Comparison of ENCODE assay signal across 8 cellular contexts in the genomic region with DNA sequence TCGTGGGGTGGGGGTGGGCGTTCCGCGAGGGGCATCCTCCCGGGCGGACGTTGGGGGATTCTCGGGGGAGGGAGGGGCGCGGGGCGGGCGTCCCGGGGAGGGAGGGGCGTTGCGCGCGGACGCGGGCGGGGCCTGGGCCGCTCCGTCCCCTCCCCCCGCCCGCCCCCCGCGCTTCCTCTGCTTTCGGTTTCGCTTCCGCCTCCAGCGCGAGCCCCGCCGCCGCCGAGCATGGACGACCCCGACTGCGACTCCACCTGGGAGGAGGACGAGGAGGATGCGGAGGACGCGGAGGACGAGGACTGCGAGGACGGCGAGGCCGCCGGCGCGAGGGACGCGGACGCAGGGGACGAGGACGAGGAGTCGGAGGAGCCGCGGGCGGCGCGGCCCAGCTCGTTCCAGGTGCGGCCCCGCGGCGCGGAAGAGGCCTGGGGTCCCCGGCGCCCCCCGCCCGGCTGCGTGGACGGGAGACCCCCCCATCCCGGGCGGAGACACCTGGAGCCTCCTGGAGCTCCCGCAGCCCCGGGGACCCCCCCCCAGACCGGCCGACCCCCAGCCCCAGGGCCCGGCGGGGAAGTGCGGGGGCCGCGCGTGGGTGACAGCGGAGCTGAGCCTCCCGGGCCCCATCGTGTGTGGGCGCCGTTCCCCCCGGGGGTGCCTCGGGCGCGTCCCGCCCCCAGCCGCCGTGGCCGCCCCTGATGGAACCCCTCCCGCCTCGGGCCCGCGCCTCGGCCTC. TPM values are rescaled to one million over a fixed set of nuclear protein-coding genes. Genes with fewer than 3 reads are reported as not detected.
DNase-seq lines count a peak whose midpoint lies in the region; ATAC-seq and TF ChIP-seq lines count a peak whose summit lies in the region.

A gene with protein sequence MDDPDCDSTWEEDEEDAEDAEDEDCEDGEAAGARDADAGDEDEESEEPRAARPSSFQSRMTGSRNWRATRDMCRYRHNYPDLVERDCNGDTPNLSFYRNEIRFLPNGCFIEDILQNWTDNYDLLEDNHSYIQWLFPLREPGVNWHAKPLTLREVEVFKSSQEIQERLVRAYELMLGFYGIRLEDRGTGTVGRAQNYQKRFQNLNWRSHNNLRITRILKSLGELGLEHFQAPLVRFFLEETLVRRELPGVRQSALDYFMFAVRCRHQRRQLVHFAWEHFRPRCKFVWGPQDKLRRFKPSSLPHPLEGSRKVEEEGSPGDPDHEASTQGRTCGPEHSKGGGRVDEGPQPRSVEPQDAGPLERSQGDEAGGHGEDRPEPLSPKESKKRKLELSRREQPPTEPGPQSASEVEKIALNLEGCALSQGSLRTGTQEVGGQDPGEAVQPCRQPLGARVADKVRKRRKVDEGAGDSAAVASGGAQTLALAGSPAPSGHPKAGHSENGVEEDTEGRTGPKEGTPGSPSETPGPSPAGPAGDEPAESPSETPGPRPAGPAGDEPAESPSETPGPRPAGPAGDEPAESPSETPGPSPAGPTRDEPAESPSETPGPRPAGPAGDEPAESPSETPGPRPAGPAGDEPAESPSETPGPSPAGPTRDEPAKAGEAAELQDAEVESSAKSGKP (plus strand): TSS at position 204 of the 733 bp plus-strand sequence. CDS start 25 bp downstream, at position 229.

- H3K27ac ChIP-seq in right lobe of liver, result peak within 1 kb of the TSS; percentile 91 to 97 (median 93)

- WGBS in right lobe of liver (ENCODE audit: insufficient coverage, low coverage, low lambda C conversion rate, missing lambda C conversion rate), result no CpG with 5 or more reads among the region's 103 CpGs

- H3K9me3 Mint-ChIP-seq in activated CD4-positive, alpha-beta T cell treated with anti-CD3 and anti-CD28 coated beads, Interleukin-2, amount 10 ng/mL, durations not matched to agents 7 days and 5 days, result no peaks in the 10 kb centered on the region

- TF ChIP-seq CTCF in AG09309 (IDR thresholded peaks at IDR 0.05; ENCODE audit: control insufficient read depth, insufficient read depth, low read depth, low read length, missing control alignments) (no peak), NB4 (IDR thresholded peaks at IDR 0.05; ENCODE audit: low read depth, low read length) (no peak), right lobe of liver (IDR thresholded peaks at IDR 0.05) (no peak)

- H3K4me3 ChIP-seq in AG09309 (ENCODE audit: control insufficient read depth, low read depth, low read length), result peak within 1 kb of the TSS; percentile 91
- H3K4me3 ChIP-seq in NB4 (ENCODE audit: low read depth, low read length), result peak within 1 kb of the TSS; percentile 71
- peak within 1 kb of the TSS; percentile 83 to 99 (median 98) for H3K4me3 ChIP-seq in right lobe of liver

- DNase-seq in AG09309 (ENCODE audit: low read depth) (no peak), NB4 (ENCODE audit: low read depth) (peak; percentile 83), dermis blood vessel endothelial cell (peak; percentile 65), right lobe of liver (peak; percentile 76 to 82 (median 79)), NCI-H524 treated with DMSO at 0.1 percent for 48 hours (lab: John Stamatoyannopoulos, UW) (no peak)
- DNase-seq in activated CD4-positive, alpha-beta T cell treated with anti-CD3 and anti-CD28 coated beads, Interleukin-2, amount 10 ng/mL, durations not matched to agents 7 days and 5 days, result peak; percentile 80
- DNase-seq in stimulated activated CD4-positive, alpha-beta T cell treated with anti-CD3 and anti-CD28 coated beads, TNF-alpha, amount 100 ng/mL, for 1 hour (ENCODE audit: low read depth in 3 of 3, low spot score in 1 of 3), result peak in 2 of 3 donors; percentile 50 to 58

- peaks cover 4 to 37% (median 16%) of the 10 kb centered on the region in 4 donors for H3K36me3 ChIP-seq in right lobe of liver

- peak within 1 kb of the TSS; percentile 89 for H3K4me3 Mint-ChIP-seq in activated CD4-positive, alpha-beta T cell treated with anti-CD3 and anti-CD28 coated beads, Interleukin-2, amount 10 ng/mL, durations not matched to agents 7 days and 5 days

- peaks cover 33% of the 10 kb centered on the region for H3K4me1 Mint-ChIP-seq in activated CD4-positive, alpha-beta T cell treated with anti-CD3 and anti-CD28 coated beads, Interleukin-2, amount 10 ng/mL, durations not matched to agents 7 days and 5 days

- POLR2A ChIA-PET in activated CD4-positive, alpha-beta T cell treated with anti-CD3 and anti-CD28 coated beads, Interleukin-2, amount 10 ng/mL, durations not matched to agents 7 days and 5 days (lab: Charles Lee), result no interaction called here

- peak within 1 kb of the TSS; percentile 95 for H3K27ac Mint-ChIP-seq in activated CD4-positive, alpha-beta T cell treated with anti-CD3 and anti-CD28 coated beads, Interleukin-2, amount 10 ng/mL, durations not matched to agents 7 days and 5 days

- H3K36me3 Mint-ChIP-seq in activated CD4-positive, alpha-beta T cell treated with anti-CD3 and anti-CD28 coated beads, Interleukin-2, amount 10 ng/mL, durations not matched to agents 7 days and 5 days (ENCODE audit: low read depth), result peaks cover 16% of the 10 kb centered on the region

- no peaks in the 10 kb centered on the region for H3K27me3 Mint-ChIP-seq in activated CD4-positive, alpha-beta T cell treated with anti-CD3 and anti-CD28 coated beads, Interleukin-2, amount 10 ng/mL, durations not matched to agents 7 days and 5 days

- CTCF ChIA-PET in activated CD4-positive, alpha-beta T cell treated with anti-CD3 and anti-CD28 coated beads, Interleukin-2, amount 10 ng/mL, durations not matched to agents 7 days and 5 days (lab: Charles Lee), result interaction anchor here (0.9 to 1.6 kb wide), 4 partner anchors 10 to 135 kb away, joined by 3 to 4 read pairs (median 4); no protein-coding TSS in a partner anchor

- H3K4me1 ChIP-seq in right lobe of liver, result peaks cover 0 to 37% (median 10%) of the 10 kb centered on the region in 4 donors

- H3K9me3 ChIP-seq in right lobe of liver, result no peaks in the 10 kb centered on the region

- no peaks in the 10 kb centered on the region for H3K27me3 ChIP-seq in right lobe of liver

- intact Hi-C loops in right lobe of liver (cut with DNase I), result no loop called here

- peak; percentile 78 for TF ChIP-seq POLR2A in GM19193 (IDR thresholded peaks at IDR 0.05; ENCODE audit: extremely low read depth, insufficient read depth, insufficient read length)
- peak; percentile 58 for TF ChIP-seq POLR2A in NB4 (IDR thresholded peaks at IDR 0.05; ENCODE audit: extremely low read depth, insufficient read length)
- peak; percentile 44 for TF ChIP-seq POLR2A in right lobe of liver (IDR thresholded peaks at IDR 0.05)

- peak; percentile 21 to 40 (median 27) for ATAC-seq in right lobe of liver

RNA-seq across cellular contexts. Expression of the gene that starts here (rescaled TPM):
- total RNA-seq in activated CD4-positive, alpha-beta T cell treated with anti-CD3 and anti-CD28 coated beads, Interleukin-2, amount 10 ng/mL, durations not matched to agents 7 days and 5 days, result 10 to 100 TPM; 82.4 to 84.9 TPM
- total RNA-seq in dermis blood vessel endothelial cell (48.8 and 58.4 TPM in 2 replicates), right lobe of liver (10 to 100 TPM; 40.7 to 48.1 (median 47.0) TPM)

Comparison
In these comparisons a context has a peak if more than half of its experiments do, and no peak if none do; other contexts are left out.
1. DNase-seq: peak in NB4 (single experiment), activated CD4-positive, alpha-beta T cell treated with anti-CD3 and anti-CD28 coated beads, Interleukin-2, amount 10 ng/mL, durations not matched to agents 7 days and 5 days (single experiment), dermis blood vessel endothelial cell (single experiment), right lobe of liver (3 of 3) and stimulated activated CD4-positive, alpha-beta T cell treated with anti-CD3 and anti-CD28 coated beads, TNF-alpha, amount 100 ng/mL, for 1 hour (2 of 3); none in AG09309 (single experiment) and NCI-H524 treated with DMSO at 0.1 percent for 48 hours (single experiment).
2. Peak in every context shown above with its lines, with median percentiles within 50 percentile points of each other: H3K4me3 ChIP-seq and POLR2A ChIP-seq.